ENCODE assay signal across 18 cellular contexts in the genomic region with DNA sequence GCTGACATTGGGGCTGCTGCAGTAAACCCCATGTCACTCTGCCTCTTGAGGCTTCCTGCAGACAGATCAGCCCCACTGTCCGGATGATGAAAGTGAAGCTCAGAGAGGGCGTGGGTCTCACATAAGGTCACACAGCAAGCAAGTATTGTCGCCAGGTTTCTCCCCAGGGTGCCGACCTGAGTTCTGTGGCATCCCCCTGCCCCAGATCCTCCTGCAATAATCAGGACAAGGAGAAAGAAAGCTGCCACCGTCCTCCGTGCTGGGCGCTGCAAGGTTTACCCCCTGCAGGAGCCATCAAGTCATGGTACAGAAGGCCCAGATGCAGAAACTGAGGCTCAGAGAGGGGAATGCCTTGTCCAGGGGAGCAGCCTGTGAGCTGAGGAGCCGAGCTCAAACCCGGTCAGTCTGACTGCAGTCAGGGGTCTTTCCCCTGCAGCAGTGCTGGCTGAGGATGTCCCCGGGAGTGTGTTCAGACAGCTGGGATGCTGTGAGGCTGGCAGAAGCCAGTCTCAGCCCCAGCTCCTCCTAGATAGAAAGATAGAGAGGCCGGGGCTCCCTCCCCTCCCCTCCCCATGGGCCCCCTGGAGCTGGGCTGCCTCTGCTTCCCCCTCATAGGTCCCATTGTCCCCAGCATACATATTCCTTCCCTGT. TPM values are rescaled to one million over a fixed set of nuclear protein-coding genes. Genes with fewer than 3 reads are reported as not detected.
"Had no signal": no experiment of that assay in that cellular context is flagged by ENCODE, and none has a peak within 500 bp of the region (broad histone marks: within the 10 kb centered on the region; RNA-seq: fewer than 3 reads in every experiment).

No MANE protein-coding gene starts in this region.

- DNase-seq: activated CD4-positive, alpha-beta memory T cell treated with anti-CD3 and anti-CD28 coated beads for 36 hours; activated CD4-positive, alpha-beta T cell treated with anti-CD3 and anti-CD28 coated beads for 48 hours; activated effector memory CD4-positive, alpha-beta T cell treated with anti-CD3 and anti-CD28 coated beads, Interleukin-2, amount 50 U/mL, for 16 hours; activated naive CD4-positive, alpha-beta T cell treated with anti-CD3 and anti-CD28 coated beads, Interleukin-2, amount 50 U/mL, for 16 hours; anterior cingulate cortex; body of pancreas; dermis blood vessel endothelial cell; effector CD8-positive, alpha-beta T cell; foreskin keratinocyte; mesenchymal stem cell; stimulated activated CD4-positive, alpha-beta T cell treated with anti-CD3 and anti-CD28 coated beads, Interleukin-2, amount 100 ng/mL, for 48 hours; stimulated activated CD8-positive, alpha-beta memory T cell treated with anti-CD3 and anti-CD28 coated beads, Interleukin-4, amount 100 ng/mL, for 48 hours; stimulated activated naive B cell treated with anti-CD40 and anti-IgM and Interleukin-4, amounts not matched to agents 10 μg/mL and 1 μg/mL and 100 μg/mL, for 72 hours; transverse colon had no signal

- H3K4me2 ChIP-seq: smooth muscle cell had no signal

- H3K36me3 ChIP-seq: cardiac muscle cell, transverse colon had no signal

- H3K4me3 ChIP-seq: body of pancreas, cardiac muscle cell, smooth muscle cell, transverse colon had no signal

- H3K9me3 Mint-ChIP-seq: activated CD4-positive, alpha-beta memory T cell treated with anti-CD3 and anti-CD28 coated beads for 36 hours; nephron; stimulated activated naive B cell treated with anti-CD40 and anti-IgM and Interleukin-4, amounts not matched to agents 10 μg/mL and 1 μg/mL and 100 μg/mL, for 72 hours had no signal

- ATAC-seq: body of pancreas; foreskin keratinocyte; sciatic nerve; stimulated activated naive B cell treated with anti-CD40 and anti-IgM and Interleukin-4, amounts not matched to agents 10 μg/mL and 1 μg/mL and 100 μg/mL, for 72 hours had no signal

- H3K27ac ChIP-seq: body of pancreas, cardiac muscle cell, foreskin keratinocyte, transverse colon had no signal

- H3K27me3 ChIP-seq: body of pancreas, cardiac muscle cell, transverse colon had no signal

- H3K27me3 Mint-ChIP-seq: activated CD4-positive, alpha-beta memory T cell treated with anti-CD3 and anti-CD28 coated beads for 36 hours had no signal

- H3K36me3 Mint-ChIP-seq: activated CD4-positive, alpha-beta memory T cell treated with anti-CD3 and anti-CD28 coated beads for 36 hours; stimulated activated naive B cell treated with anti-CD40 and anti-IgM and Interleukin-4, amounts not matched to agents 10 μg/mL and 1 μg/mL and 100 μg/mL, for 72 hours had no signal

- H3K4me3 Mint-ChIP-seq: activated CD4-positive, alpha-beta memory T cell treated with anti-CD3 and anti-CD28 coated beads for 36 hours; nephron; stimulated activated naive B cell treated with anti-CD40 and anti-IgM and Interleukin-4, amounts not matched to agents 10 μg/mL and 1 μg/mL and 100 μg/mL, for 72 hours had no signal

- H3K9me3 ChIP-seq: body of pancreas, transverse colon had no signal

- H3K4me1 ChIP-seq: foreskin keratinocyte, transverse colon had no signal

- H3K27ac Mint-ChIP-seq: activated CD4-positive, alpha-beta memory T cell treated with anti-CD3 and anti-CD28 coated beads for 36 hours; stimulated activated naive B cell treated with anti-CD40 and anti-IgM and Interleukin-4, amounts not matched to agents 10 μg/mL and 1 μg/mL and 100 μg/mL, for 72 hours had no signal

RNA-seq across cellular contexts. Expression of gene EMID1, which starts 13.2 kb away (rescaled TPM):
- total RNA-seq: activated CD4-positive, alpha-beta memory T cell treated with anti-CD3 and anti-CD28 coated beads for 36 hours; foreskin keratinocyte had no signal
- polyA plus RNA-seq: foreskin keratinocyte had no signal
